9 cellular contexts compared by ENCODE assay signal in the genomic region with DNA sequence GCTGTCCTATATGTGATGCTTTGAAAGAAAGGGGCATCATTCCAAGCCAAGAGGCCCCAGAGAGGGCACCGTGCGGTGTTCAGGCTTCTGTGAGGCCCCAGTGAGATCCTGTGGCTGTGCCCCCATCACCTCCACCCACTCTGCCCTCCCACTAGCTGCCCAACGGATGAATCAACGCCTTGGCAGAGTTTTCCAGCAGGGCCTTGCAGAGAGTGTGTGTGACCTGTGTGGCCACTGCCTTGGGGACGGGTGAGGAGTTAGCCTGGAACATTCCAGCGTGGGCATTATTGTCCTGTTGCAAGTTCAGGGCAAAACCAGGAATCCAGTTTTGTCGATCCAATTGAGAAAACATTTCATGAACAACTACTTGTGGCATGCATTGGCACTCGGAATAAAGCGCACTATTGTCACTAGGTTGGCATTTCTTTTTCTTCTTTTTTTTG. TPM values are rescaled to one million over a fixed set of nuclear protein-coding genes. Genes with fewer than 3 reads are reported as not detected.
DNase-seq lines count a peak whose midpoint lies in the region; ATAC-seq, FAIRE-seq and TF ChIP-seq lines count a peak whose summit lies in the region.
"Had no signal": no experiment of that assay in that cellular context is flagged by ENCODE, and none has a peak within 500 bp of the region (broad histone marks: within the 10 kb centered on the region; RNA-seq: fewer than 3 reads in every experiment).

No MANE protein-coding gene starts in this region.

- H3K9me3 ChIP-seq in GM12878 (replicated peaks; ENCODE audit: control insufficient read depth, insufficient read depth, low read length) (no peaks in the 10 kb centered on the region), OCI-LY7 (ENCODE audit: low read length) (no peaks in the 10 kb centered on the region)

- H3K27ac ChIP-seq in GM12878 (ENCODE audit: control insufficient read depth, insufficient read depth), result no peak overlapping the region
- H3K27ac ChIP-seq in OCI-LY7 (ENCODE audit: low read depth, low read length, poor library complexity, severe bottlenecking), result no peak overlapping the region

- intact Hi-C loops in GM12878 (cut with micrococcal nuclease; ENCODE audit: unreplicated experiment), result loop anchor here (5.0 kb wide), 1 partner anchor 75 kb away; no protein-coding TSS in a partner anchor
- intact Hi-C loops in OCI-LY7 (cut with micrococcal nuclease; ENCODE audit: unreplicated experiment), result no loop called here

- in situ Hi-C loops in GM12878 (cut with MboI), result no loop called here

- H3K4me3 ChIP-seq in GM12878 (no peak overlapping the region), OCI-LY7 (ENCODE audit: low read depth, low read length, poor library complexity, severe bottlenecking) (no peak overlapping the region)

- TF ChIP-seq EP300 in GM12878 (IDR thresholded peaks at IDR 0.05; ENCODE audit: borderline replicate concordance in 1 of 2, control insufficient read depth in 1 of 2, low read depth in 2 of 2, low read length in 2 of 2), result no peak

- CTCF ChIA-PET in GM12878 (lab: Yijun Ruan, JAX), result no interaction called here
- CTCF ChIA-PET in OCI-LY7 (lab: Charles Lee; ENCODE audit: unreplicated experiment), result no interaction called here

- no peak overlapping the region for H3K9ac ChIP-seq in GM12878 (ENCODE audit: control insufficient read depth, insufficient read depth, low read length)

- peak; percentile 41; the same call in 1 of the 2 replicates for TF ChIP-seq POLR2A in GM12878 (IDR thresholded peaks at IDR 0.05; ENCODE audit: low read depth, low read length)

- no peaks in the 10 kb centered on the region; the same call in 1 of the 2 replicates for H4K20me1 ChIP-seq in GM12878 (ENCODE audit: control insufficient read depth, insufficient read depth)
- H4K20me1 ChIP-seq in OCI-LY7 (ENCODE audit: insufficient read depth, low read length), result 0 out of 2 replicates have a peak, but pooled peaks cover 6% of the 10 kb centered on the region

- peak; percentile 8; the same call in 2 of the 3 replicates for ATAC-seq in GM12878

- BruUV-seq in GM12878 (replicated peaks; lab: Mats Ljungman, UMichigan) (no TSS peak), OCI-LY7 (replicated peaks; lab: Mats Ljungman, UMichigan) (no TSS peak)

- DNase-seq in AG08395 (ENCODE audit: low spot score), result peak; percentile 68
- peak; percentile 78 for DNase-seq in HK-2 (ENCODE audit: unreplicated experiment)
- DNase-seq in GM12878 (ENCODE audit: low read depth, low spot score), result no peak
- DNase-seq in lung microvascular endothelial cell (ENCODE audit: low read depth in 2 of 2), result peak; percentile 16 to 19
- DNase-seq in UCSD-AML1 (lab: John Stamatoyannopoulos, UW; ENCODE audit: unreplicated experiment), result no peak
- no peak for DNase-seq in SKM-1 (lab: John Stamatoyannopoulos, UW; ENCODE audit: unreplicated experiment)
- DNase-seq in NCI-H524 treated with DMSO at 0.1 percent for 48 hours (lab: John Stamatoyannopoulos, UW), result no peak
- no peak for DNase-seq in OCI-LY7 (ENCODE audit: low spot score)
- DNase-seq: NCI-H1092 had no signal

- peaks cover 11 to 16% of the 10 kb centered on the region in 2 experiments for H3K36me3 ChIP-seq in GM12878 (ENCODE audit: control insufficient read depth in 2 of 2, insufficient read depth in 2 of 2, low read length in 1 of 2)
- H3K36me3 ChIP-seq in OCI-LY7 (ENCODE audit: insufficient read depth, low read length), result peaks cover 34% of the 10 kb centered on the region

- no peaks in the 10 kb centered on the region for H3K9me2 ChIP-seq in OCI-LY7 (ENCODE audit: insufficient read depth, low read length)

- no peaks in the 10 kb centered on the region for H3K27me3 ChIP-seq in GM12878 (replicated peaks in 1 of 2; ENCODE audit: control insufficient read depth in 2 of 2, insufficient read depth in 2 of 2, low read length in 1 of 2)

- POLR2A ChIA-PET in GM12878 (lab: Charles Lee), result interaction anchor here (1.1 kb wide), 1 partner anchor 34 kb away, joined by 3 read pairs; no protein-coding TSS in a partner anchor
- POLR2A ChIA-PET in OCI-LY7 (lab: Charles Lee), result no interaction called here

- 75% methylated on average over 9 of the region's 9 CpGs for WGBS in GM12878 (ENCODE audit: insufficient coverage, insufficient replicate concordance, low lambda C conversion rate, missing lambda C conversion rate)

- RAD21 ChIA-PET in GM12878 (lab: Charles Lee; ENCODE audit: unreplicated experiment), result no interaction called here

- H3K4me1 ChIP-seq in GM12878 (ENCODE audit: control insufficient read depth, insufficient read depth, low read length) (peaks cover 13% of the 10 kb centered on the region), OCI-LY7 (ENCODE audit: insufficient read depth, low read length, poor library complexity, severe bottlenecking) (peaks cover 5% of the 10 kb centered on the region)

- TF ChIP-seq CTCF in GM12878 (IDR thresholded peaks at IDR 0.05 in 2 of 3, conservative IDR thresholded peaks at IDR 0.05 in 1 of 3; ENCODE audit: control insufficient read depth in 2 of 3, extremely low read depth in 1 of 3, insufficient read depth in 1 of 3, low read depth in 3 of 3, low read length in 3 of 3), result no peak
- TF ChIP-seq CTCF in OCI-LY7 (conservative IDR thresholded peaks at IDR 0.05; ENCODE audit: low read length), result no peak

- no peak overlapping the region for H3K4me2 ChIP-seq in GM12878 (ENCODE audit: control insufficient read depth, insufficient read depth)
- H3K4me2 ChIP-seq in OCI-LY7 (ENCODE audit: low read length), result no peak overlapping the region

- FAIRE-seq in GM12878 (lab: Jason Lieb, UNC), result no peak

- SMC1A ChIA-PET in GM12878 (lab: Charles Lee; ENCODE audit: uncharacterized antibody, unreplicated experiment), result no interaction called here

- H3K79me2 ChIP-seq in GM12878 (ENCODE audit: control insufficient read depth, insufficient read depth, low read length) (no peaks in the 10 kb centered on the region), OCI-LY7 (ENCODE audit: insufficient read depth, low read depth, low read length) (no peaks in the 10 kb centered on the region)

- H2AFZ ChIP-seq in GM12878 (ENCODE audit: control insufficient read depth, low read depth, low read length), result no peak overlapping the region
- H2AFZ ChIP-seq in OCI-LY7 (ENCODE audit: low read length), result no peak overlapping the region

- no peak for TF ChIP-seq RAD21 in GM12878 (IDR thresholded peaks at IDR 0.05; ENCODE audit: insufficient read depth, low read depth, low read length)

TF ChIP-seq in GM12878, 131 proteins besides CTCF, POLR2A, EP300 and RAD21:
- TF ChIP-seq ZNF384 (IDR thresholded peaks at IDR 0.05; ENCODE audit: borderline replicate concordance, low read depth, low read length), result no peak

RNA-seq across cellular contexts. Expression of gene SF3B3, which starts 53.7 kb away (rescaled TPM):
- total RNA-seq in GM12878 (2013; cell fraction: nucleolus; rRNA removed), result 407 and 417 TPM in 2 replicates
- 200 and 224 TPM in 2 replicates for total RNA-seq in GM12878 (2014; rRNA removed)
- 172 and 195 TPM in 2 replicates for total RNA-seq in GM12878 (2014; rRNA removed; fragmentation: Illumina TruSeq; extraction: Trizol)
- total RNA-seq in GM12878 (2021), result 416 and 453 TPM in 2 replicates
- polyA plus RNA-seq in GM12878 (2011; ENCODE audit: low read depth), result 99.3 TPM
- 102 and 184 TPM in 2 replicates for polyA plus RNA-seq in GM12878 (2011; rRNA removed)
- 202 and 266 TPM in 2 replicates for polyA plus RNA-seq in GM12878 (2011; cell fraction: cytosol; rRNA removed)
- polyA plus RNA-seq in GM12878 (2011; cell fraction: nucleus; rRNA removed), result 229 and 324 TPM in 2 replicates
- 132 and 162 TPM in 2 replicates for polyA plus RNA-seq in GM12878 (2012)
- polyA plus RNA-seq in GM12878 (2014; fragmentation: Illumina TruSeq; extraction: Trizol), result 349 and 362 TPM in 2 replicates
- polyA plus RNA-seq in GM12878 (2014; fragmentation: Nextera tagmentation; extraction: Ambion mirVana), result 100 to 1,000 TPM; 151 to 206 TPM
- 134 and 139 TPM in 2 replicates for polyA plus RNA-seq in GM12878 (2014; rRNA removed)
- 100 to 1,000 TPM; 431 to 432 TPM for polyA plus RNA-seq in GM12878 (2016; fragmentation: Nextera tagmentation; extraction: Ambion mirVana)
- polyA minus RNA-seq in GM12878 (2011; rRNA and poly(A)+ RNA removed), result 255 and 285 TPM in 2 replicates
- polyA minus RNA-seq in GM12878 (2011; cell fraction: cytosol; rRNA and poly(A)+ RNA removed), result 86.7 and 146 TPM in 2 replicates
- polyA minus RNA-seq in GM12878 (2011; cell fraction: nucleus; rRNA and poly(A)+ RNA removed), result 82.1 and 153 TPM in 2 replicates
- total RNA-seq in lung microvascular endothelial cell, result 39.2 and 50.8 TPM in 2 replicates
- total RNA-seq in OCI-LY7 (2014; rRNA removed; shearing (Covaris generic)), result 140 and 195 TPM in 2 replicates
- 406 and 441 TPM in 2 replicates for total RNA-seq in OCI-LY7 (2022)

RNA-seq across cellular contexts. Expression of gene COG4, which starts 53.9 kb away (rescaled TPM):
- 66.9 and 75.2 TPM in 2 replicates for total RNA-seq in GM12878 (2013; cell fraction: nucleolus; rRNA removed)
- total RNA-seq in GM12878 (2014; rRNA removed) (32.0 and 33.9 TPM in 2 replicates), GM12878 (2014; rRNA removed; fragmentation: Illumina TruSeq; extraction: Trizol) (26.2 and 26.6 TPM in 2 replicates), GM12878 (2021) (39.0 and 51.5 TPM in 2 replicates), lung microvascular endothelial cell (59.5 and 71.8 TPM in 2 replicates), OCI-LY7 (2022) (91.6 and 100 TPM in 2 replicates)
- 21.7 TPM for polyA plus RNA-seq in GM12878 (2011; ENCODE audit: low read depth)
- polyA plus RNA-seq in GM12878 (2011; rRNA removed) (31.8 and 35.3 TPM in 2 replicates), GM12878 (2014; fragmentation: Illumina TruSeq; extraction: Trizol) (22.3 and 25.0 TPM in 2 replicates), GM12878 (2014; fragmentation: Nextera tagmentation; extraction: Ambion mirVana) (1 to 10 TPM; 7.0 to 8.9 TPM), GM12878 (2014; rRNA removed) (32.0 and 32.2 TPM in 2 replicates), GM12878 (2016; fragmentation: Nextera tagmentation; extraction: Ambion mirVana) (10 to 100 TPM; 56.4 to 57.7 TPM)
- polyA plus RNA-seq in GM12878 (2011; cell fraction: cytosol; rRNA removed), result 27.8 and 44.8 TPM in 2 replicates
- 188 and 196 TPM in 2 replicates for polyA plus RNA-seq in GM12878 (2011; cell fraction: nucleus; rRNA removed)
- 34.4 and 39.6 TPM in 2 replicates for polyA plus RNA-seq in GM12878 (2012)
- polyA minus RNA-seq in GM12878 (2011; rRNA and poly(A)+ RNA removed), result 33.4 and 37.3 TPM in 2 replicates
- 11.4 and 12.2 TPM in 2 replicates for polyA minus RNA-seq in GM12878 (2011; cell fraction: cytosol; rRNA and poly(A)+ RNA removed)
- 15.8 and 18.8 TPM in 2 replicates for polyA minus RNA-seq in GM12878 (2011; cell fraction: nucleus; rRNA and poly(A)+ RNA removed)
- total RNA-seq in OCI-LY7 (2014; rRNA removed; shearing (Covaris generic)), result 41.9 and 48.8 TPM in 2 replicates

Comparison
In these comparisons a context has a peak if more than half of its experiments do, and no peak if none do; other contexts are left out.
1. DNase-seq: peak in AG08395 (single experiment), HK-2 (single experiment) and lung microvascular endothelial cell (2 of 2); none in GM12878 (single experiment), UCSD-AML1 (single experiment), SKM-1 (single experiment), NCI-H524 treated with DMSO at 0.1 percent for 48 hours (single experiment) and OCI-LY7 (single experiment).